Comparison of ENCODE assay signal across 10 cellular contexts in genomic region chr13:41812851-41813250, GRCh38.
DNase-seq lines count a peak whose midpoint lies in the region; ATAC-seq and TF ChIP-seq lines count a peak whose summit lies in the region.
"Had no signal": no experiment of that assay in that cellular context is flagged by ENCODE, and none has a peak within 500 bp of the region (broad histone marks: within the 10 kb centered on the region; RNA-seq: fewer than 3 reads in every experiment).

No MANE protein-coding gene starts in this region.

- H3K36me3 ChIP-seq in tibial nerve, result peaks cover 0 to 44% (median 0%) of the 10 kb centered on the region in 3 donors

- DNase-seq in activated T-cell treated with anti-CD3 and anti-CD28 coated beads, Interleukin-2, amount 50 U/mL, for 24 hours, result no peak
- DNase-seq in activated T-cell treated with anti-CD3 and anti-CD28 coated beads for 4 hours, result no peak
- DNase-seq in memory B cell (ENCODE audit: low spot score in 2 of 2), result no peak
- no peak for DNase-seq in NCI-H1930 (lab: John Stamatoyannopoulos, UW)
- DNase-seq in tibial nerve (ENCODE audit: low spot score in 2 of 2), result no peak
- DNase-seq in type B pancreatic cell (ENCODE audit: extremely low spot score, unreplicated experiment), result no peak
- DNase-seq: NCI-H748 treated with DMSO at 0.1 percent for 48 hours, transverse colon had no signal

- TF ChIP-seq EP300 in tibial nerve (IDR thresholded peaks at IDR 0.05), result no peak

- TF ChIP-seq POLR2A in tibial nerve (IDR thresholded peaks at IDR 0.05), result no peak

- no peaks in the 10 kb centered on the region for H3K9me3 Mint-ChIP-seq in activated T-cell treated with anti-CD3 and anti-CD28 coated beads, Interleukin-2, amount 50 U/mL, for 24 hours
- H3K9me3 Mint-ChIP-seq in memory B cell (peaks cover 1% of the 10 kb centered on the region), type B pancreatic cell (peaks cover 9% of the 10 kb centered on the region)

- no peak overlapping the region for H3K4me3 ChIP-seq in tibial nerve
- H3K4me3 ChIP-seq: transverse colon had no signal

- 79 to 91% methylated on average over 2 of the region's 2 CpGs for WGBS in tibial nerve, 2 donors

- peaks cover 15% of the 10 kb centered on the region for H3K4me1 Mint-ChIP-seq in activated T-cell treated with anti-CD3 and anti-CD28 coated beads, Interleukin-2, amount 50 U/mL, for 24 hours (ENCODE audit: low read depth)
- H3K4me1 Mint-ChIP-seq in memory B cell (peaks cover 30% of the 10 kb centered on the region), type B pancreatic cell (ENCODE audit: unreplicated experiment) (no peaks in the 10 kb centered on the region)

- ATAC-seq in GM21529 (IDR thresholded peaks at IDR 0.05; ENCODE audit: unreplicated experiment) (peak; percentile 56), HG03280 (IDR thresholded peaks at IDR 0.05; ENCODE audit: unreplicated experiment) (peak; percentile 74), memory B cell (ENCODE audit: low read depth) (peak; percentile 61)

- no peak overlapping the region for H3K27ac ChIP-seq in tibial nerve
- H3K27ac ChIP-seq: transverse colon had no signal

- TF ChIP-seq CTCF in tibial nerve (IDR thresholded peaks at IDR 0.05), result no peak
- TF ChIP-seq CTCF in type B pancreatic cell (conservative IDR thresholded peaks at IDR 0.05), result no peak

- H3K36me3 Mint-ChIP-seq in activated T-cell treated with anti-CD3 and anti-CD28 coated beads, Interleukin-2, amount 50 U/mL, for 24 hours (ENCODE audit: low read depth), result peaks cover 78% of the 10 kb centered on the region
- H3K36me3 Mint-ChIP-seq in memory B cell, result peaks cover 37% of the 10 kb centered on the region
- peaks cover 32% of the 10 kb centered on the region for H3K36me3 Mint-ChIP-seq in type B pancreatic cell

- no peaks in the 10 kb centered on the region for H3K27me3 Mint-ChIP-seq in activated T-cell treated with anti-CD3 and anti-CD28 coated beads, Interleukin-2, amount 50 U/mL, for 24 hours
- no peaks in the 10 kb centered on the region for H3K27me3 Mint-ChIP-seq in memory B cell
- H3K27me3 Mint-ChIP-seq in type B pancreatic cell, result no peaks in the 10 kb centered on the region

- no peak overlapping the region for H3K4me3 Mint-ChIP-seq in activated T-cell treated with anti-CD3 and anti-CD28 coated beads, Interleukin-2, amount 50 U/mL, for 24 hours
- H3K4me3 Mint-ChIP-seq in memory B cell, result no peak overlapping the region
- H3K4me3 Mint-ChIP-seq in type B pancreatic cell, result no peak overlapping the region

- H3K4me1 ChIP-seq in tibial nerve, result peaks cover 0 to 13% (median 0%) of the 10 kb centered on the region in 4 donors

- peak overlapping the region; percentile 12 for H3K27ac Mint-ChIP-seq in activated T-cell treated with anti-CD3 and anti-CD28 coated beads, Interleukin-2, amount 50 U/mL, for 24 hours
- H3K27ac Mint-ChIP-seq in memory B cell, result peak overlapping the region; percentile 14
- H3K27ac Mint-ChIP-seq in type B pancreatic cell, result no peak overlapping the region

- H3K9me3 ChIP-seq in tibial nerve, result peaks cover 0 to 8% (median 0%) of the 10 kb centered on the region in 4 donors
- H3K9me3 ChIP-seq: transverse colon had no signal

- H3K27me3 ChIP-seq in tibial nerve, result no peaks in the 10 kb centered on the region
- H3K27me3 ChIP-seq: transverse colon had no signal
